ENCODE assay signal across 1 cellular context in the genomic region with DNA sequence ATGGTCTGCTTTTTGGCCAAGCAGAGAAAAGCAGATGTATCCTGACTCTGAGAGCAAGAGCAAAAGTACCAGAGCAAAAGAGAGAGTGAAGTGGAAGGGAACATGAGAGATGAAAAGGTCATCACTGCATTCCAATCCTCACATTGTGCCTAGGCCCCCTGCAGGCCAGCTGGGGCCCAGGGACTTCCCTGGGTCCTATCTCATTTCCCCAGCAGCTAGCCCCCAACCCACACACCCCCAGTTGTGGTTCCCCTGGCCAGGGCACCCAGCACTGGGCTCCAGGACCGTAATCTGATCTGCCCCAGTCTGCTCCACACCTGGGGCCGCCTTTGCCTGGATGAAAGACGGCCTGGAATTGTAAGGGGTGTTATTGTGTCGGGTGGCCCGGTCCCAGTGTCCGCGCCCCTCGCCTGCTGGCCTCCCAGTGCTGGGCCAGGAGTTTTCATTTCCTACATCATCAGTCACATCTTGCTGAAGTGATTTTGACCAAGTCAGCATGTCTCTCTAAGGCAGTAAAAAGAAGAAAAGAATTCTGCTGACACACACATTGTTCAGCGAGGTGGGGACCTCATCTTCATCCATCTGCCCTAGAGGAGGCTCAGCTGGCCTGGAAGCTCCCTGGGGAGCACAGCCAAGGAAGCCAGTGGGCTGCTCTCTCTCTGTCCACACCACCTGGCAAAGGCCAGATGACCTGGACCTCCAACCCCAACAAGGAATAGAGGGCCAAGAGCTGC.
TF ChIP-seq lines count a peak whose summit lies in the region.

No MANE protein-coding gene starts in this region.

TF ChIP-seq in K562, 482 proteins besides CTCF, POLR2A, EP300 and RAD21:
- TF ChIP-seq TBP (optimal IDR thresholded peaks at IDR 0.05; ENCODE audit: low read depth, low read length) (no peak), FOXA3 (CRISPR knock-in tag; conservative IDR thresholded peaks at IDR 0.05 in 1 of 2, IDR thresholded peaks at IDR 0.05 in 1 of 2) (no peak), ELF1 (tag; IDR thresholded peaks at IDR 0.05) (no peak), C11orf30 (IDR thresholded peaks at IDR 0.05; ENCODE audit: low read depth) (peak; percentile 52; the same call in 1 of the 2 replicates), SUPT5H (IDR thresholded peaks at IDR 0.05) (no peak), EHMT2 (IDR thresholded peaks at IDR 0.05) (no peak), ETV1 (tag; conservative IDR thresholded peaks at IDR 0.05; ENCODE audit: low read depth) (no peak), RBM14 (IDR thresholded peaks at IDR 0.05; ENCODE audit: borderline replicate concordance, insufficient read depth, low read depth, low read length) (no peak), ZNF316 (IDR thresholded peaks at IDR 0.05) (peak; percentile 69), ZNF407 (IDR thresholded peaks at IDR 0.05; ENCODE audit: low read depth) (no peak), ETS1 (conservative IDR thresholded peaks at IDR 0.05; ENCODE audit: control insufficient read depth, low read depth, low read length) (no peak)
- TF ChIP-seq, protein P1, sequence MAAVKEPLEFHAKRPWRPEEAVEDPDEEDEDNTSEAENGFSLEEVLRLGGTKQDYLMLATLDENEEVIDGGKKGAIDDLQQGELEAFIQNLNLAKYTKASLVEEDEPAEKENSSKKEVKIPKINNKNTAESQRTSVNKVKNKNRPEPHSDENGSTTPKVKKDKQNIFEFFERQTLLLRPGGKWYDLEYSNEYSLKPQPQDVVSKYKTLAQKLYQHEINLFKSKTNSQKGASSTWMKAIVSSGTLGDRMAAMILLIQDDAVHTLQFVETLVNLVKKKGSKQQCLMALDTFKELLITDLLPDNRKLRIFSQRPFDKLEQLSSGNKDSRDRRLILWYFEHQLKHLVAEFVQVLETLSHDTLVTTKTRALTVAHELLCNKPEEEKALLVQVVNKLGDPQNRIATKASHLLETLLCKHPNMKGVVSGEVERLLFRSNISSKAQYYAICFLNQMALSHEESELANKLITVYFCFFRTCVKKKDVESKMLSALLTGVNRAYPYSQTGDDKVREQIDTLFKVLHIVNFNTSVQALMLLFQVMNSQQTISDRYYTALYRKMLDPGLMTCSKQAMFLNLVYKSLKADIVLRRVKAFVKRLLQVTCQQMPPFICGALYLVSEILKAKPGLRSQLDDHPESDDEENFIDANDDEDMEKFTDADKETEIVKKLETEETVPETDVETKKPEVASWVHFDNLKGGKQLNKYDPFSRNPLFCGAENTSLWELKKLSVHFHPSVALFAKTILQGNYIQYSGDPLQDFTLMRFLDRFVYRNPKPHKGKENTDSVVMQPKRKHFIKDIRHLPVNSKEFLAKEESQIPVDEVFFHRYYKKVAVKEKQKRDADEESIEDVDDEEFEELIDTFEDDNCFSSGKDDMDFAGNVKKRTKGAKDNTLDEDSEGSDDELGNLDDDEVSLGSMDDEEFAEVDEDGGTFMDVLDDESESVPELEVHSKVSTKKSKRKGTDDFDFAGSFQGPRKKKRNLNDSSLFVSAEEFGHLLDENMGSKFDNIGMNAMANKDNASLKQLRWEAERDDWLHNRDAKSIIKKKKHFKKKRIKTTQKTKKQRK (IDR thresholded peaks at IDR 0.05; ENCODE audit: borderline replicate concordance, low read depth, low read length): no peak
- TF ChIP-seq, protein P2, sequence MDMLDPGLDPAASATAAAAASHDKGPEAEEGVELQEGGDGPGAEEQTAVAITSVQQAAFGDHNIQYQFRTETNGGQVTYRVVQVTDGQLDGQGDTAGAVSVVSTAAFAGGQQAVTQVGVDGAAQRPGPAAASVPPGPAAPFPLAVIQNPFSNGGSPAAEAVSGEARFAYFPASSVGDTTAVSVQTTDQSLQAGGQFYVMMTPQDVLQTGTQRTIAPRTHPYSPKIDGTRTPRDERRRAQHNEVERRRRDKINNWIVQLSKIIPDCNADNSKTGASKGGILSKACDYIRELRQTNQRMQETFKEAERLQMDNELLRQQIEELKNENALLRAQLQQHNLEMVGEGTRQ (CRISPR knock-in tag; IDR thresholded peaks at IDR 0.05): no peak
